28 cellular contexts compared by ENCODE assay signal in the genomic region with DNA sequence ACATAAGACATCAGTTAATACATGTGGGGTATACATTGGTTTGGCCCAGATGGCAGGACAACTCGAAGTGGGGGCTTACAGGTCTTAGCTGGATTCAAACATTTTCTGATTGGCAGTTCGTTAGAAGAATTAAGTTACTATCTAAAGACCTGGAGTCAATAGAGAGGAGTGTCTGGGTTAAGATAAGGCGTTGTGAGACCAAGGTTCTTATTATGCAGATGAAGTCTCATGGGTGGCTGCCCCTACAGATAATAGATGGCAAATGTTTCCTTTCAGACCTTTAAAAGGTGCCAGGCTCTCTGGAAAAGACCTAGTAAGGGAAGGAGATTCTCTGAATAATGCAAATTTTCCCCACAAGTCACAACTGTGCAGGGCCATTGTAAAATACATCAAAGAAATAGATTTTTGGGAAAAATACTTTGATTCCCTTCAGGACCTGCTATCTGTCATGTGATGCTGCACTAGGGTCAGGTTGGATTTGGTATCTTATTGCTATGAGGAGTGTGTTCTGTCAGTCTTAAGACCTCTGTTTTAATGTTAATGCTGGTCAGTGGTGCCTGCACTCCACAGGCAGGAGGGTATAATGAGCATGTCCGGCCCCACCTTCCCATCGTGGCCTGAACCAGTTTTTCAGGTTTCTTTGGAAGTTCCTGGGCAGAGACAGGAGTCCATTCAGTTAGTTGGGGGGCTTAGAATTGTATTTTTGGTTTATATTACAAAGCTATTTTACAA. TPM values are rescaled to one million over a fixed set of nuclear protein-coding genes. Genes with fewer than 3 reads are reported as not detected.
A peak's percentile ranks its signal among the peaks of the same experiment; 100 is the strongest.
DNase-seq lines count a peak whose midpoint lies in the region; ATAC-seq and TF ChIP-seq lines count a peak whose summit lies in the region.
"Had no signal": no experiment of that assay in that cellular context is flagged by ENCODE, and none has a peak within 500 bp of the region (broad histone marks: within the 10 kb centered on the region; RNA-seq: fewer than 3 reads in every experiment).

No MANE protein-coding gene starts in this region.

- H3K4me1 ChIP-seq in HUES6 (ENCODE audit: control insufficient read depth, insufficient read depth, low read length) (peaks cover 45% of the 10 kb centered on the region), endodermal cell (ENCODE audit: control insufficient read depth, insufficient read depth, low read length) (peaks cover 43% of the 10 kb centered on the region), SJCRH30 (no peaks in the 10 kb centered on the region)
- H3K4me1 ChIP-seq: BLaER1, right atrium auricular region, upper lobe of right lung had no signal

- H3K4me3 ChIP-seq in HUES6 (ENCODE audit: low read depth, low read length) = 0 out of 2 replicates have a peak overlapping the region, but pooled peaks have one; percentile 26
- peak overlapping the region; percentile 28 for H3K4me3 ChIP-seq in endodermal cell (ENCODE audit: low read length)
- no peak overlapping the region for H3K4me3 ChIP-seq in SJCRH30
- H3K4me3 ChIP-seq: BLaER1, HAP-1, ovary, Peyer's patch, right atrium auricular region, SK-N-MC, upper lobe of right lung had no signal

- H3K4me3 Mint-ChIP-seq in endodermal cell = peak overlapping the region; percentile 15
- H3K4me3 Mint-ChIP-seq: activated B cell treated with CpG ODN at 0.5 μM for 24 hours; activated naive CD8-positive, alpha-beta T cell treated with anti-CD3 and anti-CD28 coated beads, Interleukin-2, amount 50 U/mL, for 24 hours; natural killer cell had no signal

- TF ChIP-seq CTCF in C4-2B (conservative IDR thresholded peaks at IDR 0.05) = no peak
- TF ChIP-seq CTCF in endodermal cell (conservative IDR thresholded peaks at IDR 0.05) = no peak
- TF ChIP-seq CTCF in GM10248 (IDR thresholded peaks at IDR 0.05; ENCODE audit: control extremely low read depth, extremely low read depth, low read depth, missing control alignments) = no peak

- H3K36me3 Mint-ChIP-seq in endodermal cell (ENCODE audit: low read depth) = no peaks in the 10 kb centered on the region
- H3K36me3 Mint-ChIP-seq: natural killer cell had no signal

- H3K27ac ChIP-seq in C4-2B = peak overlapping the region; percentile 21; the same call in 1 of the 2 replicates
- peak overlapping the region; percentile 74 for H3K27ac ChIP-seq in HUES6 (ENCODE audit: low read depth, low read length)
- H3K27ac ChIP-seq in endodermal cell (ENCODE audit: low read depth, low read length) = no peak overlapping the region
- no peak overlapping the region for H3K27ac ChIP-seq in SJCRH30
- H3K27ac ChIP-seq: BLaER1, ovary, right atrium auricular region, SK-N-MC, upper lobe of right lung had no signal

- H3K9me3 ChIP-seq in HUES6 (ENCODE audit: control insufficient read depth, insufficient read depth, low read depth, low read length) (no peaks in the 10 kb centered on the region), endodermal cell (ENCODE audit: control insufficient read depth, low read length) (no peaks in the 10 kb centered on the region), SJCRH30 (replicated peaks) (no peaks in the 10 kb centered on the region)
- H3K9me3 ChIP-seq: BLaER1, Caco-2, HAP-1, ovary, Peyer's patch, right atrium auricular region, upper lobe of right lung had no signal

- POLR2A ChIA-PET in GM10248 (lab: Yijun Ruan, JAX) = no interaction called here

- no peak for ATAC-seq in HG02763 (IDR thresholded peaks at IDR 0.05; ENCODE audit: unreplicated experiment)
- ATAC-seq: activated naive CD8-positive, alpha-beta T cell treated with anti-CD3 and anti-CD28 coated beads, Interleukin-2, amount 50 U/mL, for 24 hours; natural killer cell; upper lobe of right lung had no signal

- peak overlapping the region; percentile 90 for H3K27ac Mint-ChIP-seq in endodermal cell
- H3K27ac Mint-ChIP-seq: activated B cell treated with CpG ODN at 0.5 μM for 24 hours; activated naive CD8-positive, alpha-beta T cell treated with anti-CD3 and anti-CD28 coated beads, Interleukin-2, amount 50 U/mL, for 24 hours; natural killer cell had no signal

- WGBS in endodermal cell (ENCODE audit: insufficient coverage in 1 of 2, insufficient read length in 1 of 2), 2 experiments = 25 to 67% methylated on average over 3 to 5 of the region's 5 CpGs

- H3K36me3 ChIP-seq in HUES6 (ENCODE audit: control insufficient read depth, insufficient read depth, low read length) (no peaks in the 10 kb centered on the region), endodermal cell (ENCODE audit: control insufficient read depth, insufficient read depth, low read length) (no peaks in the 10 kb centered on the region), SJCRH30 (no peaks in the 10 kb centered on the region)
- H3K36me3 ChIP-seq: BLaER1, HAP-1, ovary, Peyer's patch, right atrium auricular region, upper lobe of right lung had no signal

- no peaks in the 10 kb centered on the region for H3K9me3 Mint-ChIP-seq in endodermal cell
- H3K9me3 Mint-ChIP-seq: activated B cell treated with CpG ODN at 0.5 μM for 24 hours; activated naive CD8-positive, alpha-beta T cell treated with anti-CD3 and anti-CD28 coated beads, Interleukin-2, amount 50 U/mL, for 24 hours; natural killer cell had no signal

- H3K27me3 ChIP-seq in HUES6 (ENCODE audit: control insufficient read depth, insufficient read depth, low read length) = no peaks in the 10 kb centered on the region
- H3K27me3 ChIP-seq in endodermal cell (ENCODE audit: control insufficient read depth, insufficient read depth, low read length, poor library complexity, severe bottlenecking) = no peaks in the 10 kb centered on the region
- no peaks in the 10 kb centered on the region for H3K27me3 ChIP-seq in SJCRH30
- H3K27me3 ChIP-seq: BLaER1, ovary, Peyer's patch, right atrium auricular region had no signal

- CTCF ChIA-PET in GM10248 (lab: Yijun Ruan, JAX) = interaction anchor here (1.1 to 3.0 kb wide), 9 partner anchors 10 to 277 kb away, joined by 3 to 19 read pairs (median 4); no protein-coding TSS in a partner anchor

- no peaks in the 10 kb centered on the region for H3K27me3 Mint-ChIP-seq in endodermal cell (ENCODE audit: insufficient read depth)

- H3K9ac ChIP-seq in HUES6 (ENCODE audit: low read length) (no peak overlapping the region), endodermal cell (ENCODE audit: extremely low read depth, low read length, poor library complexity, severe bottlenecking) (no peak overlapping the region)
- H3K9ac ChIP-seq: BLaER1 had no signal

- DNase-seq in endodermal cell (peak; percentile 72), mucosa of gallbladder (ENCODE audit: low spot score) (peak; percentile 58), DMS 273 (lab: John Stamatoyannopoulos, UW; ENCODE audit: unreplicated experiment) (no peak), GM10248 (ENCODE audit: extremely low spot score) (no peak), SJCRH30 (no peak)
- DNase-seq: activated B cell treated with CpG ODN at 0.5 μM for 24 hours; activated CD4-positive, alpha-beta T cell treated with anti-CD3 and anti-CD28 coated beads, Interleukin-2, amount 50 U/mL, for 48 hours; activated effector memory CD4-positive, alpha-beta T cell treated with anti-CD3 and anti-CD28 coated beads, Interleukin-2, amount 50 U/mL, for 16 hours; activated naive CD8-positive, alpha-beta T cell treated with anti-CD3 and anti-CD28 coated beads, Interleukin-2, amount 50 U/mL, for 24 hours; effector memory CD4-positive, alpha-beta T cell; EL; Karpas-422; natural killer cell; NCI-H1694 treated with DMSO at 0.1 percent for 48 hours; NCI-H446; NK-92 treated with Interleukin-12 subunit alpha and Interleukin-12 subunit beta, amount 100 ng/mL, for 24 hours; ovary; upper lobe of right lung had no signal

- H3K4me1 Mint-ChIP-seq in endodermal cell = peaks cover 70% of the 10 kb centered on the region
- H3K4me1 Mint-ChIP-seq: activated B cell treated with CpG ODN at 0.5 μM for 24 hours; activated naive CD8-positive, alpha-beta T cell treated with anti-CD3 and anti-CD28 coated beads, Interleukin-2, amount 50 U/mL, for 24 hours had no signal

RNA-seq across cellular contexts. Expression of gene MC5R, which starts 14.3 kb away (rescaled TPM):
- total RNA-seq in endodermal cell (under 1 TPM in 1 of 2 donors, not detected in 1; 0.24 TPM), mucosa of gallbladder (not detected)
- polyA plus RNA-seq in endodermal cell (2013, experiment 1 of 2) = 0.14 TPM
- polyA plus RNA-seq in endodermal cell (2013, experiment 2 of 2) = not detected
- not detected in 2 replicates for total RNA-seq in SJCRH30 (2014; rRNA removed; shearing (Covaris generic))
- total RNA-seq: activated B cell treated with CpG ODN at 0.5 μM for 24 hours, Caco-2, mesenteric fat pad, natural killer cell, ovary, Peyer's patch, right atrium auricular region, upper lobe of right lung had no signal
- polyA plus RNA-seq: ovary had no signal

Comparison
In these comparisons a context has a peak if more than half of its experiments do, and no peak if none do; other contexts are left out.
1. H3K27ac ChIP-seq: peak in C4-2B (single experiment) and HUES6 (single experiment); none in endodermal cell (single experiment) and SJCRH30 (single experiment).
2. DNase-seq: peak in endodermal cell (single experiment) and mucosa of gallbladder (single experiment); none in DMS 273 (single experiment), GM10248 (single experiment) and SJCRH30 (0 of 2).